9 cellular contexts compared by ENCODE assay signal in genomic region chr14:69316449-69317391, GRCh38. TPM values are rescaled to one million over a fixed set of nuclear protein-coding genes. Genes with fewer than 3 reads are reported as not detected.
DNase-seq lines count a peak whose midpoint lies in the region; ATAC-seq and TF ChIP-seq lines count a peak whose summit lies in the region.
"Had no signal": no experiment of that assay in that cellular context is flagged by ENCODE, and none has a peak within 500 bp of the region (broad histone marks: within the 10 kb centered on the region; RNA-seq: fewer than 3 reads in every experiment).

No MANE protein-coding gene starts in this region.

- DNase-seq in GM04503 (ENCODE audit: low read depth), result peak; percentile 99
- peak; percentile 86 for DNase-seq in fibroblast of villous mesenchyme (ENCODE audit: low read depth)
- peak; percentile 67 for DNase-seq in sciatic nerve (ENCODE audit: low spot score)
- DNase-seq in activated CD4-positive, alpha-beta T cell treated with anti-CD3 and anti-CD28 coated beads for 48 hours, result no peak
- DNase-seq in activated CD4-positive, alpha-beta T cell treated with anti-CD3 and anti-CD28 coated beads, Interleukin-2, amount 50 U/mL, for 4 hours, result no peak
- DNase-seq in stimulated activated CD4-positive, alpha-beta T cell treated with anti-CD3 and anti-CD28 coated beads, Interleukin-2, amount 100 ng/mL, for 48 hours, result no peak
- DNase-seq: NCI-H2029 had no signal

- intact Hi-C loops in sciatic nerve (cut with DNase I), result no loop called here

- peak; percentile 98 for ATAC-seq in SK-N-SH treated with all-trans-retinoic acid at 6 μM for 48 hours
- peak; percentile 92 for ATAC-seq in sciatic nerve
- no peak for ATAC-seq in HG02981 (IDR thresholded peaks at IDR 0.05; ENCODE audit: unreplicated experiment)

- TF ChIP-seq CTCF in fibroblast of villous mesenchyme (IDR thresholded peaks at IDR 0.05; ENCODE audit: insufficient read depth, low read depth, low read length), result no peak

- H3K4me3 ChIP-seq in fibroblast of villous mesenchyme (ENCODE audit: low read depth, low read length), result no peak overlapping the region

TF ChIP-seq in SK-N-SH treated with all-trans-retinoic acid at 6 μM for 48 hours, 23 proteins besides CTCF, POLR2A, EP300 and RAD21:
- TF ChIP-seq SNAI2 (CRISPR knock-in tag; IDR thresholded peaks at IDR 0.05) (0 out of 2 replicates have a peak, but pooled peaks have one; percentile 22), CREB5 (CRISPR knock-in tag; IDR thresholded peaks at IDR 0.05; ENCODE audit: low read depth) (no peak), ISL1 (CRISPR knock-in tag; IDR thresholded peaks at IDR 0.05) (peak; percentile 83)

RNA-seq across cellular contexts. Expression of gene GALNT16, which starts 56.8 kb away (rescaled TPM):
- total RNA-seq in fibroblast of villous mesenchyme (under 0.01 TPM in 2 replicates), sciatic nerve (8.1 TPM)

Comparison
In these comparisons a context has a peak if more than half of its experiments do, and no peak if none do; other contexts are left out.
1. DNase-seq: peak in GM04503 (single experiment), fibroblast of villous mesenchyme (single experiment) and sciatic nerve (single experiment); none in activated CD4-positive, alpha-beta T cell treated with anti-CD3 and anti-CD28 coated beads for 48 hours (single experiment), activated CD4-positive, alpha-beta T cell treated with anti-CD3 and anti-CD28 coated beads, Interleukin-2, amount 50 U/mL, for 4 hours (0 of 2) and stimulated activated CD4-positive, alpha-beta T cell treated with anti-CD3 and anti-CD28 coated beads, Interleukin-2, amount 100 ng/mL, for 48 hours (0 of 2).